ENCODE assay signal across 1 cellular context in the genomic region with DNA sequence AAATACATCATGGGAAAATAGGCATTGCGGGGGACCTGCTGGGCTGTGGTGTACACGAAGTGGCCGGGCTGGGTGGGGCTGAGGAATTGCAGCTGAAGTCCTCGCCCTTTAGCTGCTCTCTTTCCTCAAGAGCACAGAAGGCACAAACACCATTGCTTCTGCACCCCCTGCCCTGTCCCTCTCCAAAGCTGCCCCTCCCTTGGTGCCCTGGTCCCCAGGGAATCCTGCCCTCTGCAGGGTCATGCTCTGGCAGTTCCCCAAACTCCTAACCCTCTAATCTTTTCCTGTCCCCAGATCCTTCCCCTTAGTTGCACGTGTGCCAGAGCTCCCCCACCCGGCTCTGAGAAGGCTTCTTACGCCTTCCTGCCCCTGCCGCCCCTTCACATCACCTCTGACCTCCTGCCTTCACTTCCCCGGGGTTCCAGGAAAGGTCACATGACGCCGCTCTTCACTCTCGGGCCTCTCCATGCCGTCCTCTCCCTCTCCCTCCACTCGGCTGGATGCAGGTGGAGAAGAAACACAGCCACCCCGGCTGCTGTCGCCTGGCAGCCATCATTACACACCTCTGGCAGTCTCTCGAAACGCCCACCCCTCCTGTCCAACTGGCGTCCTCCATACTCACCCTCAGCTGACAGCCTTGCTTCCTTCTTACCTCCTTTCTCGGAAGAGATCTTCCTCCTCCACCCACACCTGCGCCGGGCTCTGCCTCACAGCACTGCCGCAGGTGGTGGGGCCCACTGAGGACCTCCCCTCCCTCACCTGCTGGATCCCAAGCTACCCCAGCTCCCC.
A peak's percentile ranks its signal among the peaks of the same experiment; 100 is the strongest.
TF ChIP-seq lines count a peak whose summit lies in the region.

No MANE protein-coding gene starts in this region.

TF ChIP-seq in HepG2, 621 proteins besides CTCF, POLR2A, EP300 and RAD21 (continued from another document and continues in another):
- TF ChIP-seq ZNF713 (CRISPR knock-in tag; IDR thresholded peaks at IDR 0.05) = no peak
- no peak for TF ChIP-seq HNRNPK (IDR thresholded peaks at IDR 0.05; ENCODE audit: low read depth, low read length, poor library complexity, severe bottlenecking)
- TF ChIP-seq ZNF577 (CRISPR knock-in tag; IDR thresholded peaks at IDR 0.05; ENCODE audit: borderline replicate concordance, low read depth) = no peak
- TF ChIP-seq, protein P1, sequence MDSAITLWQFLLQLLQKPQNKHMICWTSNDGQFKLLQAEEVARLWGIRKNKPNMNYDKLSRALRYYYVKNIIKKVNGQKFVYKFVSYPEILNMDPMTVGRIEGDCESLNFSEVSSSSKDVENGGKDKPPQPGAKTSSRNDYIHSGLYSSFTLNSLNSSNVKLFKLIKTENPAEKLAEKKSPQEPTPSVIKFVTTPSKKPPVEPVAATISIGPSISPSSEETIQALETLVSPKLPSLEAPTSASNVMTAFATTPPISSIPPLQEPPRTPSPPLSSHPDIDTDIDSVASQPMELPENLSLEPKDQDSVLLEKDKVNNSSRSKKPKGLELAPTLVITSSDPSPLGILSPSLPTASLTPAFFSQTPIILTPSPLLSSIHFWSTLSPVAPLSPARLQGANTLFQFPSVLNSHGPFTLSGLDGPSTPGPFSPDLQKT (CRISPR knock-in tag; IDR thresholded peaks at IDR 0.05; ENCODE audit: borderline replicate concordance) = no peak
- no peak for TF ChIP-seq ZNF781 (CRISPR knock-in tag; IDR thresholded peaks at IDR 0.05; ENCODE audit: borderline replicate concordance, not compliant biosample characterization)
- no peak for TF ChIP-seq IKZF1 (IDR thresholded peaks at IDR 0.05)
- TF ChIP-seq NONO (IDR thresholded peaks at IDR 0.05) = no peak
- no peak for TF ChIP-seq NONO (CRISPR knock-in tag; conservative IDR thresholded peaks at IDR 0.05)
- TF ChIP-seq, protein P2, sequence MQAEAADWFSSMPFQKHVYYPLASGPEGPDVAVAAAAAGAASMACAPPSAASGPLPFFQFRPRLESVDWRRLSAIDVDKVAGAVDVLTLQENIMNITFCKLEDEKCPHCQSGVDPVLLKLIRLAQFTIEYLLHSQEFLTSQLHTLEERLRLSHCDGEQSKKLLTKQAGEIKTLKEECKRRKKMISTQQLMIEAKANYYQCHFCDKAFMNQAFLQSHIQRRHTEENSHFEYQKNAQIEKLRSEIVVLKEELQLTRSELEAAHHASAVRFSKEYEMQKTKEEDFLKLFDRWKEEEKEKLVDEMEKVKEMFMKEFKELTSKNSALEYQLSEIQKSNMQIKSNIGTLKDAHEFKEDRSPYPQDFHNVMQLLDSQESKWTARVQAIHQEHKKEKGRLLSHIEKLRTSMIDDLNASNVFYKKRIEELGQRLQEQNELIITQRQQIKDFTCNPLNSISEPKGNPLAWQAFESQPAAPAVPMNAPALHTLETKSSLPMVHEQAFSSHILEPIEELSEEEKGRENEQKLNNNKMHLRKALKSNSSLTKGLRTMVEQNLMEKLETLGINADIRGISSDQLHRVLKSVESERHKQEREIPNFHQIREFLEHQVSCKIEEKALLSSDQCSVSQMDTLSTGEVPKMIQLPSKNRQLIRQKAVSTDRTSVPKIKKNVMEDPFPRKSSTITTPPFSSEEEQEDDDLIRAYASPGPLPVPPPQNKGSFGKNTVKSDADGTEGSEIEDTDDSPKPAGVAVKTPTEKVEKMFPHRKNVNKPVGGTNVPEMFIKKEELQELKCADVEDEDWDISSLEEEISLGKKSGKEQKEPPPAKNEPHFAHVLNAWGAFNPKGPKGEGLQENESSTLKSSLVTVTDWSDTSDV (CRISPR knock-in tag; IDR thresholded peaks at IDR 0.05) = no peak
- TF ChIP-seq, protein P3, sequence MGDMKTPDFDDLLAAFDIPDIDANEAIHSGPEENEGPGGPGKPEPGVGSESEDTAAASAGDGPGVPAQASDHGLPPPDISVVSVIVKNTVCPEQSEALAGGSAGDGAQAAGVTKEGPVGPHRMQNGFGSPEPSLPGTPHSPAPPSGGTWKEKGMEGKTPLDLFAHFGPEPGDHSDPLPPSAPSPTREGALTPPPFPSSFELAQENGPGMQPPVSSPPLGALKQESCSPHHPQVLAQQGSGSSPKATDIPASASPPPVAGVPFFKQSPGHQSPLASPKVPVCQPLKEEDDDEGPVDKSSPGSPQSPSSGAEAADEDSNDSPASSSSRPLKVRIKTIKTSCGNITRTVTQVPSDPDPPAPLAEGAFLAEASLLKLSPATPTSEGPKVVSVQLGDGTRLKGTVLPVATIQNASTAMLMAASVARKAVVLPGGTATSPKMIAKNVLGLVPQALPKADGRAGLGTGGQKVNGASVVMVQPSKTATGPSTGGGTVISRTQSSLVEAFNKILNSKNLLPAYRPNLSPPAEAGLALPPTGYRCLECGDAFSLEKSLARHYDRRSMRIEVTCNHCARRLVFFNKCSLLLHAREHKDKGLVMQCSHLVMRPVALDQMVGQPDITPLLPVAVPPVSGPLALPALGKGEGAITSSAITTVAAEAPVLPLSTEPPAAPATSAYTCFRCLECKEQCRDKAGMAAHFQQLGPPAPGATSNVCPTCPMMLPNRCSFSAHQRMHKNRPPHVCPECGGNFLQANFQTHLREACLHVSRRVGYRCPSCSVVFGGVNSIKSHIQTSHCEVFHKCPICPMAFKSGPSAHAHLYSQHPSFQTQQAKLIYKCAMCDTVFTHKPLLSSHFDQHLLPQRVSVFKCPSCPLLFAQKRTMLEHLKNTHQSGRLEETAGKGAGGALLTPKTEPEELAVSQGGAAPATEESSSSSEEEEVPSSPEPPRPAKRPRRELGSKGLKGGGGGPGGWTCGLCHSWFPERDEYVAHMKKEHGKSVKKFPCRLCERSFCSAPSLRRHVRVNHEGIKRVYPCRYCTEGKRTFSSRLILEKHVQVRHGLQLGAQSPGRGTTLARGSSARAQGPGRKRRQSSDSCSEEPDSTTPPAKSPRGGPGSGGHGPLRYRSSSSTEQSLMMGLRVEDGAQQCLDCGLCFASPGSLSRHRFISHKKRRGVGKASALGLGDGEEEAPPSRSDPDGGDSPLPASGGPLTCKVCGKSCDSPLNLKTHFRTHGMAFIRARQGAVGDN (CRISPR knock-in tag; IDR thresholded peaks at IDR 0.05) = peak; percentile 82
- TF ChIP-seq MTA3 (CRISPR knock-in tag; IDR thresholded peaks at IDR 0.05) = no peak
- TF ChIP-seq, protein P4, sequence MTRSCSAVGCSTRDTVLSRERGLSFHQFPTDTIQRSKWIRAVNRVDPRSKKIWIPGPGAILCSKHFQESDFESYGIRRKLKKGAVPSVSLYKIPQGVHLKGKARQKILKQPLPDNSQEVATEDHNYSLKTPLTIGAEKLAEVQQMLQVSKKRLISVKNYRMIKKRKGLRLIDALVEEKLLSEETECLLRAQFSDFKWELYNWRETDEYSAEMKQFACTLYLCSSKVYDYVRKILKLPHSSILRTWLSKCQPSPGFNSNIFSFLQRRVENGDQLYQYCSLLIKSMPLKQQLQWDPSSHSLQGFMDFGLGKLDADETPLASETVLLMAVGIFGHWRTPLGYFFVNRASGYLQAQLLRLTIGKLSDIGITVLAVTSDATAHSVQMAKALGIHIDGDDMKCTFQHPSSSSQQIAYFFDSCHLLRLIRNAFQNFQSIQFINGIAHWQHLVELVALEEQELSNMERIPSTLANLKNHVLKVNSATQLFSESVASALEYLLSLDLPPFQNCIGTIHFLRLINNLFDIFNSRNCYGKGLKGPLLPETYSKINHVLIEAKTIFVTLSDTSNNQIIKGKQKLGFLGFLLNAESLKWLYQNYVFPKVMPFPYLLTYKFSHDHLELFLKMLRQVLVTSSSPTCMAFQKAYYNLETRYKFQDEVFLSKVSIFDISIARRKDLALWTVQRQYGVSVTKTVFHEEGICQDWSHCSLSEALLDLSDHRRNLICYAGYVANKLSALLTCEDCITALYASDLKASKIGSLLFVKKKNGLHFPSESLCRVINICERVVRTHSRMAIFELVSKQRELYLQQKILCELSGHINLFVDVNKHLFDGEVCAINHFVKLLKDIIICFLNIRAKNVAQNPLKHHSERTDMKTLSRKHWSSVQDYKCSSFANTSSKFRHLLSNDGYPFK (CRISPR knock-in tag; IDR thresholded peaks at IDR 0.05; ENCODE audit: borderline replicate concordance) = peak; percentile 12; the same call in 1 of the 2 replicates
- TF ChIP-seq, protein P5, sequence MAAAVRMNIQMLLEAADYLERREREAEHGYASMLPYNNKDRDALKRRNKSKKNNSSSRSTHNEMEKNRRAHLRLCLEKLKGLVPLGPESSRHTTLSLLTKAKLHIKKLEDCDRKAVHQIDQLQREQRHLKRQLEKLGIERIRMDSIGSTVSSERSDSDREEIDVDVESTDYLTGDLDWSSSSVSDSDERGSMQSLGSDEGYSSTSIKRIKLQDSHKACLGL (CRISPR knock-in tag; IDR thresholded peaks at IDR 0.05) = peak; percentile 22; the same call in 1 of the 2 replicates
- no peak for TF ChIP-seq ZBTB21 (CRISPR knock-in tag; IDR thresholded peaks at IDR 0.05)
- no peak for TF ChIP-seq NBN (conservative IDR thresholded peaks at IDR 0.05)
- TF ChIP-seq NFKBIZ (CRISPR knock-in tag; IDR thresholded peaks at IDR 0.05) = no peak
- TF ChIP-seq SRSF1 (optimal IDR thresholded peaks at IDR 0.05; ENCODE audit: low read depth, low read length) = no peak
- TF ChIP-seq RFXAP (CRISPR knock-in tag; IDR thresholded peaks at IDR 0.05; ENCODE audit: borderline replicate concordance) = no peak
- TF ChIP-seq, protein P6, sequence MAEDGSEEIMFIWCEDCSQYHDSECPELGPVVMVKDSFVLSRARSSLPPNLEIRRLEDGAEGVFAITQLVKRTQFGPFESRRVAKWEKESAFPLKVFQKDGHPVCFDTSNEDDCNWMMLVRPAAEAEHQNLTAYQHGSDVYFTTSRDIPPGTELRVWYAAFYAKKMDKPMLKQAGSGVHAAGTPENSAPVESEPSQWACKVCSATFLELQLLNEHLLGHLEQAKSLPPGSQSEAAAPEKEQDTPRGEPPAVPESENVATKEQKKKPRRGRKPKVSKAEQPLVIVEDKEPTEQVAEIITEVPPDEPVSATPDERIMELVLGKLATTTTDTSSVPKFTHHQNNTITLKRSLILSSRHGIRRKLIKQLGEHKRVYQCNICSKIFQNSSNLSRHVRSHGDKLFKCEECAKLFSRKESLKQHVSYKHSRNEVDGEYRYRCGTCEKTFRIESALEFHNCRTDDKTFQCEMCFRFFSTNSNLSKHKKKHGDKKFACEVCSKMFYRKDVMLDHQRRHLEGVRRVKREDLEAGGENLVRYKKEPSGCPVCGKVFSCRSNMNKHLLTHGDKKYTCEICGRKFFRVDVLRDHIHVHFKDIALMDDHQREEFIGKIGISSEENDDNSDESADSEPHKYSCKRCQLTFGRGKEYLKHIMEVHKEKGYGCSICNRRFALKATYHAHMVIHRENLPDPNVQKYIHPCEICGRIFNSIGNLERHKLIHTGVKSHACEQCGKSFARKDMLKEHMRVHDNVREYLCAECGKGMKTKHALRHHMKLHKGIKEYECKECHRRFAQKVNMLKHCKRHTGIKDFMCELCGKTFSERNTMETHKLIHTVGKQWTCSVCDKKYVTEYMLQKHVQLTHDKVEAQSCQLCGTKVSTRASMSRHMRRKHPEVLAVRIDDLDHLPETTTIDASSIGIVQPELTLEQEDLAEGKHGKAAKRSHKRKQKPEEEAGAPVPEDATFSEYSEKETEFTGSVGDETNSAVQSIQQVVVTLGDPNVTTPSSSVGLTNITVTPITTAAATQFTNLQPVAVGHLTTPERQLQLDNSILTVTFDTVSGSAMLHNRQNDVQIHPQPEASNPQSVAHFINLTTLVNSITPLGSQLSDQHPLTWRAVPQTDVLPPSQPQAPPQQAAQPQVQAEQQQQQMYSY (CRISPR knock-in tag; IDR thresholded peaks at IDR 0.05) = no peak
- no peak for TF ChIP-seq ONECUT2 (CRISPR knock-in tag; IDR thresholded peaks at IDR 0.05)
- TF ChIP-seq, protein P7, sequence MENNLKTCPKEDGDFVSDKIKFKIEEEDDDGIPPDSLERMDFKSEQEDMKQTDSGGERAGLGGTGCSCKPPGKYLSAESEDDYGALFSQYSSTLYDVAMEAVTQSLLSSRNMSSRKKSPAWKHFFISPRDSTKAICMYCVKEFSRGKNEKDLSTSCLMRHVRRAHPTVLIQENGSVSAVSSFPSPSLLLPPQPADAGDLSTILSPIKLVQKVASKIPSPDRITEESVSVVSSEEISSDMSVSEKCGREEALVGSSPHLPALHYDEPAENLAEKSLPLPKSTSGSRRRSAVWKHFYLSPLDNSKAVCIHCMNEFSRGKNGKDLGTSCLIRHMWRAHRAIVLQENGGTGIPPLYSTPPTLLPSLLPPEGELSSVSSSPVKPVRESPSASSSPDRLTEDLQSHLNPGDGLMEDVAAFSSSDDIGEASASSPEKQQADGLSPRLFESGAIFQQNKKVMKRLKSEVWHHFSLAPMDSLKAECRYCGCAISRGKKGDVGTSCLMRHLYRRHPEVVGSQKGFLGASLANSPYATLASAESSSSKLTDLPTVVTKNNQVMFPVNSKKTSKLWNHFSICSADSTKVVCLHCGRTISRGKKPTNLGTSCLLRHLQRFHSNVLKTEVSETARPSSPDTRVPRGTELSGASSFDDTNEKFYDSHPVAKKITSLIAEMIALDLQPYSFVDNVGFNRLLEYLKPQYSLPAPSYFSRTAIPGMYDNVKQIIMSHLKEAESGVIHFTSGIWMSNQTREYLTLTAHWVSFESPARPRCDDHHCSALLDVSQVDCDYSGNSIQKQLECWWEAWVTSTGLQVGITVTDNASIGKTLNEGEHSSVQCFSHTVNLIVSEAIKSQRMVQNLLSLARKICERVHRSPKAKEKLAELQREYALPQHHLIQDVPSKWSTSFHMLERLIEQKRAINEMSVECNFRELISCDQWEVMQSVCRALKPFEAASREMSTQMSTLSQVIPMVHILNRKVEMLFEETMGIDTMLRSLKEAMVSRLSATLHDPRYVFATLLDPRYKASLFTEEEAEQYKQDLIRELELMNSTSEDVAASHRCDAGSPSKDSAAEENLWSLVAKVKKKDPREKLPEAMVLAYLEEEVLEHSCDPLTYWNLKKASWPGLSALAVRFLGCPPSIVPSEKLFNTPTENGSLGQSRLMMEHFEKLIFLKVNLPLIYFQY (CRISPR knock-in tag; IDR thresholded peaks at IDR 0.05; ENCODE audit: borderline replicate concordance) = no peak
- no peak for TF ChIP-seq FOSL1 (CRISPR knock-in tag; IDR thresholded peaks at IDR 0.05; ENCODE audit: borderline replicate concordance)
- TF ChIP-seq NR3C1 (CRISPR knock-in tag; IDR thresholded peaks at IDR 0.05) = no peak
- TF ChIP-seq GABPB1 (CRISPR knock-in tag; IDR thresholded peaks at IDR 0.05) = no peak
- no peak for TF ChIP-seq ZNF326 (CRISPR knock-in tag; IDR thresholded peaks at IDR 0.05; ENCODE audit: borderline replicate concordance)
- no peak for TF ChIP-seq TMF1 (CRISPR knock-in tag; IDR thresholded peaks at IDR 0.05; ENCODE audit: low read depth)
- TF ChIP-seq, protein P8, sequence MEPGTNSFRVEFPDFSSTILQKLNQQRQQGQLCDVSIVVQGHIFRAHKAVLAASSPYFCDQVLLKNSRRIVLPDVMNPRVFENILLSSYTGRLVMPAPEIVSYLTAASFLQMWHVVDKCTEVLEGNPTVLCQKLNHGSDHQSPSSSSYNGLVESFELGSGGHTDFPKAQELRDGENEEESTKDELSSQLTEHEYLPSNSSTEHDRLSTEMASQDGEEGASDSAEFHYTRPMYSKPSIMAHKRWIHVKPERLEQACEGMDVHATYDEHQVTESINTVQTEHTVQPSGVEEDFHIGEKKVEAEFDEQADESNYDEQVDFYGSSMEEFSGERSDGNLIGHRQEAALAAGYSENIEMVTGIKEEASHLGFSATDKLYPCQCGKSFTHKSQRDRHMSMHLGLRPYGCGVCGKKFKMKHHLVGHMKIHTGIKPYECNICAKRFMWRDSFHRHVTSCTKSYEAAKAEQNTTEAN (CRISPR knock-in tag; conservative IDR thresholded peaks at IDR 0.05) = no peak
- no peak; the same call in 1 of the 2 replicates for TF ChIP-seq PHF8 (CRISPR knock-in tag; IDR thresholded peaks at IDR 0.05)
- TF ChIP-seq POLR2G (IDR thresholded peaks at IDR 0.05; ENCODE audit: low read depth, low read length) = 0 out of 2 replicates have a peak, but pooled peaks have one; percentile 14
- TF ChIP-seq, protein P9, sequence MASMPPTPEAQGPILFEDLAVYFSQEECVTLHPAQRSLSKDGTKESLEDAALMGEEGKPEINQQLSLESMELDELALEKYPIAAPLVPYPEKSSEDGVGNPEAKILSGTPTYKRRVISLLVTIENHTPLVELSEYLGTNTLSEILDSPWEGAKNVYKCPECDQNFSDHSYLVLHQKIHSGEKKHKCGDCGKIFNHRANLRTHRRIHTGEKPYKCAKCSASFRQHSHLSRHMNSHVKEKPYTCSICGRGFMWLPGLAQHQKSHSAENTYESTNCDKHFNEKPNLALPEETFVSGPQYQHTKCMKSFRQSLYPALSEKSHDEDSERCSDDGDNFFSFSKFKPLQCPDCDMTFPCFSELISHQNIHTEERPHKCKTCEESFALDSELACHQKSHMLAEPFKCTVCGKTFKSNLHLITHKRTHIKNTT (CRISPR knock-in tag; IDR thresholded peaks at IDR 0.05) = no peak
